8 cellular contexts compared by ENCODE assay signal in genomic region chr1:156465747-156466365, GRCh38. TPM values are rescaled to one million over a fixed set of nuclear protein-coding genes. Genes with fewer than 3 reads are reported as not detected.
DNase-seq lines count a peak whose midpoint lies in the region; ATAC-seq and TF ChIP-seq lines count a peak whose summit lies in the region.

No MANE protein-coding gene starts in this region.

- no peaks in the 10 kb centered on the region for H3K9me3 ChIP-seq in left lung

- H3K4me3 ChIP-seq in GM12875 (ENCODE audit: low read depth, low read length) = no peak overlapping the region
- H3K4me3 ChIP-seq in left lung = no peak overlapping the region

- DNase-seq in ACHN (peak; percentile 27), left lung (no peak), posterior vena cava (ENCODE audit: low spot score) (no peak)
- DNase-seq in activated CD8-positive, alpha-beta memory T cell treated with anti-CD3 and anti-CD28 coated beads, Interleukin-2, amount 50 U/mL, for 4 hours = no peak

- intact Hi-C loops in left lung (cut with DNase I) = no loop called here
- intact Hi-C loops in posterior vena cava (cut with DNase I) = no loop called here

- peak; percentile 12 for ATAC-seq in left lung
- no peak for ATAC-seq in esophagus mucosa
- no peak for ATAC-seq in GM19455 (IDR thresholded peaks at IDR 0.05; ENCODE audit: unreplicated experiment)

- TF ChIP-seq CTCF in GM12875 (IDR thresholded peaks at IDR 0.05; ENCODE audit: borderline replicate concordance, insufficient read depth, low read depth, low read length) = peak; percentile 33; the same call in 1 of the 2 replicates
- no peak for TF ChIP-seq CTCF in left lung (IDR thresholded peaks at IDR 0.05)

- peaks cover 14 to 23% of the 10 kb centered on the region in 2 donors for H3K4me1 ChIP-seq in left lung

- H3K36me3 ChIP-seq in left lung = peaks cover 0 to 65% of the 10 kb centered on the region in 2 donors

- peak overlapping the region; percentile 25 for H3K27ac ChIP-seq in angular gyrus (ENCODE audit: low read depth, low read length)
- no peak overlapping the region for H3K27ac ChIP-seq in left lung

- no peaks in the 10 kb centered on the region for H3K27me3 ChIP-seq in left lung

- in situ Hi-C loops in ACHN (cut with HindIII; ENCODE audit: low pct_ligation_motif_present, low pct_unique_long_range_greater_than_20kb, low sequenced_read_pairs) = no loop called here

RNA-seq across cellular contexts. Expression of gene MEF2D, which starts 34.7 kb away (rescaled TPM):
- total RNA-seq in left lung (10 to 100 TPM; 45.4 to 52.8 TPM), esophagus mucosa (15.0 TPM), posterior vena cava (100 to 1,000 TPM in 1 of 2 donors, 10 to 100 TPM in 1; 77.5 to 102 TPM)
